8 cellular contexts compared by ENCODE assay signal in the genomic region with DNA sequence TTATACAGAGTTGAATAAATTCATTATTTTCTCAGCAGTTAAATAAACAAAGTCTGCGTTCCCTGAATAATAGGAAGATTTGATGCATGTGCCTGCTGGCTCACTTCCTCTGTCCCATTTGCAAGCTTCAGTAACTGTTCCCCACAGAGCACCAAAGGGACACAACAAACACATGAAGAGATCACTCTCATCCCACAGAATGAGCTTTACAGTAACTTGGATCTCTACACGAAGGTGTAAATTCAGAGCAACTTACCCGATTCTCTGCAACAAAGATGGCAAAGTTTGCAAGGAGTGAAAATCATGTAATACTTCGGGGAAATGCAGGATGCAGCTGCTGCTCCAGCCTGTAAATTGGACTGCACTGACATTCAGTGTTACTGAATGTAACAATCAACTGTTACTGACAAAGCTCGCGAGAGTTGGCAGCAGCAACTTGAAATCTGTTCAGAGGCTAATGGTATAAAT. TPM values are rescaled to one million over a fixed set of nuclear protein-coding genes. Genes with fewer than 3 reads are reported as not detected.
DNase-seq lines count a peak whose midpoint lies in the region; ATAC-seq, FAIRE-seq and TF ChIP-seq lines count a peak whose summit lies in the region.

A gene (minus strand): TSS at position 366 of the 468 bp plus-strand sequence. CDS start 6,390 bp downstream, outside the sequence.

- no peak within 1 kb of the TSS for H3K27ac ChIP-seq in kidney (ENCODE audit: low read depth in 2 of 2, low read length in 2 of 2)

- intact Hi-C loops in kidney (cut with DNase I): no loop called here

- H3K4me1 ChIP-seq in kidney (ENCODE audit: control insufficient read depth in 1 of 2, insufficient read depth in 1 of 2, low read depth in 1 of 2, low read length in 2 of 2): no peaks in the 10 kb centered on the region

- no peaks in the 10 kb centered on the region for H3K36me3 ChIP-seq in kidney (ENCODE audit: control insufficient read depth in 1 of 2, insufficient read depth in 2 of 2, low read length in 2 of 2)

- no peak within 1 kb of the TSS for H3K9ac ChIP-seq in kidney (ENCODE audit: low read length in 2 of 2)

- no peak for ATAC-seq in HG03342 (IDR thresholded peaks at IDR 0.05; ENCODE audit: unreplicated experiment)
- ATAC-seq in GM18517 (IDR thresholded peaks at IDR 0.05; ENCODE audit: unreplicated experiment): no peak

- no peak for TF ChIP-seq CTCF in kidney (IDR thresholded peaks at IDR 0.05; ENCODE audit: borderline replicate concordance, extremely low read depth, insufficient read depth)

- peak; percentile 6 for DNase-seq in NCI-H510A treated with DMSO at 0.1 percent for 48 hours (lab: John Stamatoyannopoulos, UW)
- no peak for DNase-seq in NCI-H510A (lab: John Stamatoyannopoulos, UW)
- peak; percentile 44 for DNase-seq in brain pericyte (ENCODE audit: low read depth, low spot score)
- DNase-seq in kidney: no peak
- DNase-seq in ureter (ENCODE audit: low spot score): no peak
- DNase-seq in GM19239 (ENCODE audit: insufficient read length, low spot score): no peak

- peak within 1 kb of the TSS; percentile 42 to 54 for H3K4me3 ChIP-seq in kidney (ENCODE audit: low read length in 2 of 2)

- FAIRE-seq in kidney (lab: Jason Lieb, UNC): no peak
- FAIRE-seq in GM19239 (lab: Jason Lieb, UNC): no peak

- no peaks in the 10 kb centered on the region for H3K9me3 ChIP-seq in kidney (ENCODE audit: control insufficient read depth in 1 of 2, low read length in 2 of 2)

RNA-seq across cellular contexts. Expression of the gene that starts here (rescaled TPM):
- total RNA-seq in kidney (1.4 TPM), ureter (24.3 TPM)
- polyA plus RNA-seq in kidney (ENCODE audit: insufficient read depth, low read depth, low replicate concordance): 2.8 TPM

Comparison
In these comparisons a context has a peak if more than half of its experiments do, and no peak if none do; other contexts are left out.
1. RNA of the gene that starts here (total RNA-seq): 24.3 TPM in ureter (single experiment); 1.4 TPM in kidney (single experiment); every median in the first group is over 10 times any median in the second.
2. DNase-seq: peak in NCI-H510A treated with DMSO at 0.1 percent for 48 hours (single experiment) and brain pericyte (single experiment); none in NCI-H510A (single experiment), kidney (single experiment), ureter (single experiment) and GM19239 (single experiment).